1 cellular context compared by ENCODE assay signal in genomic region chr2:138829326-138829725, GRCh38.
TF ChIP-seq lines count a peak whose summit lies in the region.

No MANE protein-coding gene starts in this region.

TF ChIP-seq in WTC11, 78 proteins besides CTCF, POLR2A, EP300 and RAD21 (continued from another document):
- TF ChIP-seq ZNF425 (CRISPR knock-in tag; conservative IDR thresholded peaks at IDR 0.05) = no peak
- no peak for TF ChIP-seq GTF2I (CRISPR knock-in tag; conservative IDR thresholded peaks at IDR 0.05)
- TF ChIP-seq TEAD1 (CRISPR knock-in tag; IDR thresholded peaks at IDR 0.05) = no peak
- TF ChIP-seq ZNF121 (CRISPR knock-in tag; IDR thresholded peaks at IDR 0.05) = no peak
- no peak for TF ChIP-seq ZNF671 (CRISPR knock-in tag; IDR thresholded peaks at IDR 0.05)
